Comparison of ENCODE assay signal across 8 cellular contexts in genomic region chr20:46690219-46691111, GRCh38. TPM values are rescaled to one million over a fixed set of nuclear protein-coding genes. Genes with fewer than 3 reads are reported as not detected.
A peak's percentile ranks its signal among the peaks of the same experiment; 100 is the strongest.
DNase-seq lines count a peak whose midpoint lies in the region; ATAC-seq and TF ChIP-seq lines count a peak whose summit lies in the region.

No MANE protein-coding gene starts in this region.

- WGBS in mammary epithelial cell (ENCODE audit: low coverage, missing lambda C conversion rate) = 48% methylated on average over 13 of the region's 13 CpGs

- peaks cover 14% of the 10 kb centered on the region for H3K4me1 ChIP-seq in ACC112 (ENCODE audit: control insufficient read depth, insufficient read depth, low read length, unreplicated experiment)
- peaks cover 40% of the 10 kb centered on the region for H3K4me1 ChIP-seq in Loucy (ENCODE audit: insufficient read depth, low read length, poor library complexity, severe bottlenecking)
- H3K4me1 ChIP-seq in mammary epithelial cell (ENCODE audit: insufficient read depth, low read length) = peaks cover 4% of the 10 kb centered on the region
- peaks cover 20% of the 10 kb centered on the region for H3K4me1 ChIP-seq in mucosa of stomach (ENCODE audit: control insufficient read depth, insufficient read depth, low read length)

- no peaks in the 10 kb centered on the region for H3K9me2 ChIP-seq in Loucy (replicated peaks; ENCODE audit: low read depth, low read length)

- H3K4me3 ChIP-seq in ACC112 (ENCODE audit: low read depth, low read length) = peak overlapping the region; percentile 93
- H3K4me3 ChIP-seq in Loucy (ENCODE audit: low read length, poor library complexity, severe bottlenecking) = peak overlapping the region; percentile 94
- H3K4me3 ChIP-seq in mammary epithelial cell (replicated peaks in 1 of 3; ENCODE audit: insufficient read depth in 1 of 3, low read depth in 2 of 3, low read length in 3 of 3) = peak overlapping the region; percentile 49 to 60 (median 54)
- no peak overlapping the region for H3K4me3 ChIP-seq in mucosa of stomach (ENCODE audit: low read length)

- H3K79me2 ChIP-seq in ACC112 (ENCODE audit: control insufficient read depth, insufficient read depth, low read length, unreplicated experiment) (peaks cover 32% of the 10 kb centered on the region), Loucy (ENCODE audit: insufficient read depth, low read length) (peaks cover 39% of the 10 kb centered on the region), mammary epithelial cell (ENCODE audit: insufficient read depth, low read length) (peaks cover 36% of the 10 kb centered on the region)

- CTCF ChIA-PET in mammary epithelial cell (lab: Charles Lee; ENCODE audit: low non-redundant PET) = no interaction called here

- TF ChIP-seq CTCF in Loucy (conservative IDR thresholded peaks at IDR 0.05; ENCODE audit: low read length) = no peak
- TF ChIP-seq CTCF in mammary epithelial cell (conservative IDR thresholded peaks at IDR 0.05 in 1 of 2, IDR thresholded peaks at IDR 0.05 in 1 of 2; ENCODE audit: extremely low read depth in 1 of 2, insufficient read depth in 1 of 2, low read depth in 1 of 2, low read length in 2 of 2) = no peak

- intact Hi-C loops in mammary epithelial cell (cut with micrococcal nuclease) = no loop called here

- H3K9me3 ChIP-seq in Loucy (ENCODE audit: insufficient read depth, low read depth, low read length) = no peaks in the 10 kb centered on the region
- no peaks in the 10 kb centered on the region for H3K9me3 ChIP-seq in mammary epithelial cell (replicated peaks; ENCODE audit: insufficient read depth, low read length)
- H3K9me3 ChIP-seq in mucosa of stomach (ENCODE audit: control insufficient read depth, low read length) = no peaks in the 10 kb centered on the region

- H3K27ac ChIP-seq in ACC112 (ENCODE audit: low read depth, low read length) = no peak overlapping the region; the same call in 1 of the 2 replicates
- peak overlapping the region; percentile 3 for H3K27ac ChIP-seq in mammary epithelial cell (ENCODE audit: insufficient read depth, low read depth, low read length)

- no peaks in the 10 kb centered on the region for H3F3A ChIP-seq in Loucy (ENCODE audit: low read depth)

- H4K20me1 ChIP-seq in Loucy (ENCODE audit: insufficient read depth, low read length, poor library complexity, severe bottlenecking) (peaks cover 35% of the 10 kb centered on the region), mammary epithelial cell (ENCODE audit: insufficient read depth, low read length) (no peaks in the 10 kb centered on the region)

- in situ Hi-C loops in mammary epithelial cell (cut with MboI; ENCODE audit: low sequenced_read_pairs in 2 of 2) = no loop called here

- DNase-seq in mammary epithelial cell (no peak), HPDE6-E6E7 (ENCODE audit: extremely low spot score) (no peak)

- peaks cover 10% of the 10 kb centered on the region; the same call in 1 of the 2 replicates for H3K36me3 ChIP-seq in ACC112 (ENCODE audit: insufficient read depth, low read length)
- no peaks in the 10 kb centered on the region for H3K36me3 ChIP-seq in Loucy (ENCODE audit: insufficient read depth, low read length)
- no peaks in the 10 kb centered on the region for H3K36me3 ChIP-seq in mammary epithelial cell (ENCODE audit: insufficient read depth, low read length)
- no peaks in the 10 kb centered on the region for H3K36me3 ChIP-seq in mucosa of stomach (ENCODE audit: control insufficient read depth, insufficient read depth, low read length)

- H3K27me3 ChIP-seq in ACC112 (ENCODE audit: insufficient read depth, low read length) (no peaks in the 10 kb centered on the region), Loucy (ENCODE audit: insufficient read depth, low read length, poor library complexity, severe bottlenecking) (no peaks in the 10 kb centered on the region), mammary epithelial cell (ENCODE audit: insufficient read depth, low read length) (no peaks in the 10 kb centered on the region), mucosa of stomach (ENCODE audit: control insufficient read depth, insufficient read depth, low read length) (no peaks in the 10 kb centered on the region)

- dilution Hi-C loops in mammary epithelial cell (cut with HindIII; ENCODE audit: low sequenced_read_pairs) = no loop called here

- BruUV-seq in mammary epithelial cell (replicated peaks; lab: Mats Ljungman, UMichigan) = no TSS peak

- no peak for ATAC-seq in GM21381 (IDR thresholded peaks at IDR 0.05; ENCODE audit: unreplicated experiment)
- ATAC-seq in HG02588 (IDR thresholded peaks at IDR 0.05; ENCODE audit: unreplicated experiment) = no peak
- no peak for ATAC-seq in GM21528 (IDR thresholded peaks at IDR 0.05; ENCODE audit: low FRiP score, unreplicated experiment)

- H3K4me2 ChIP-seq in Loucy (ENCODE audit: low read depth, low read length, poor library complexity, severe bottlenecking) = peak overlapping the region; percentile 68
- peak overlapping the region; percentile 87 for H3K4me2 ChIP-seq in mammary epithelial cell (ENCODE audit: insufficient read depth, low read depth, low read length)

- H3K9ac ChIP-seq in Loucy (ENCODE audit: low read depth, low read length, poor library complexity, severe bottlenecking) (peak overlapping the region; percentile 93), mammary epithelial cell (ENCODE audit: insufficient read depth, low read length) (peak overlapping the region; percentile 79), mucosa of stomach (ENCODE audit: low read length) (peak overlapping the region; percentile 77)

- peak overlapping the region; percentile 100 for H2AFZ ChIP-seq in ACC112 (ENCODE audit: low read length, unreplicated experiment)
- no peak overlapping the region; the same call in 1 of the 2 replicates for H2AFZ ChIP-seq in Loucy (ENCODE audit: low read length)
- H2AFZ ChIP-seq in mammary epithelial cell (ENCODE audit: low read depth, low read length) = peak overlapping the region; percentile 86

RNA-seq across cellular contexts. Expression of gene TP53RK, which starts 1.2 kb away (rescaled TPM):
- total RNA-seq in mammary epithelial cell = 10 to 100 TPM; 14.4 to 18.7 TPM
- 9.1 TPM for polyA plus RNA-seq in mammary epithelial cell
- polyA minus RNA-seq in mammary epithelial cell = 15.0 TPM

RNA-seq across cellular contexts. Expression of gene SLC2A10, which starts 19.0 kb away (rescaled TPM):
- total RNA-seq in mammary epithelial cell = 1 to 10 TPM in 1 of 2 donors, under 1 TPM in 1; 0.40 to 4.2 TPM
- not detected for polyA plus RNA-seq in mammary epithelial cell
- not detected for polyA minus RNA-seq in mammary epithelial cell

RNA-seq across cellular contexts. Expression of gene SLC13A3, which starts 39.2 kb away (rescaled TPM):
- 1 to 10 TPM; 2.8 to 3.7 TPM for total RNA-seq in mammary epithelial cell
- polyA plus RNA-seq in mammary epithelial cell = 1.8 TPM
- 10.6 TPM for polyA minus RNA-seq in mammary epithelial cell
